7 cellular contexts compared by ENCODE assay signal in genomic region chr2:30233142-30233961, GRCh38. TPM values are rescaled to one million over a fixed set of nuclear protein-coding genes. Genes with fewer than 3 reads are reported as not detected.
DNase-seq lines count a peak whose midpoint lies in the region; ATAC-seq and TF ChIP-seq lines count a peak whose summit lies in the region.

No MANE protein-coding gene starts in this region.

- POLR2A ChIA-PET in activated CD4-positive, alpha-beta memory T cell treated with anti-CD3 and anti-CD28 coated beads for 36 hours (lab: Charles Lee) = interaction anchor here (0.6 to 8.8 kb wide), 16 partner anchors 7 to 226 kb away, joined by 3 to 114 read pairs (median 9); partner anchors contain the start of genes LCLAT1 and YPEL5

- CTCF ChIA-PET in activated CD4-positive, alpha-beta memory T cell treated with anti-CD3 and anti-CD28 coated beads for 36 hours (lab: Charles Lee) = interaction anchor here (0.6 to 5.5 kb wide), 10 partner anchors 9 to 478 kb away, joined by 3 to 30 read pairs (median 4); no protein-coding TSS in a partner anchor

- H3K36me3 ChIP-seq in iPS-18a (ENCODE audit: control insufficient read depth, low read depth, low read length) = no peaks in the 10 kb centered on the region

- no peak overlapping the region for H3K27ac ChIP-seq in iPS-18a (ENCODE audit: low read length)

- no peak for ATAC-seq in stimulated activated memory B cell treated with anti-CD40 and anti-IgM and Interleukin-4, amounts not matched to agents 10 μg/mL and 1 μg/mL and 100 μg/mL, for 72 hours
- ATAC-seq in HG03571 (IDR thresholded peaks at IDR 0.05; ENCODE audit: unreplicated experiment) = no peak
- ATAC-seq in GM18873 (IDR thresholded peaks at IDR 0.05; ENCODE audit: low FRiP score, unreplicated experiment) = no peak

- peaks cover 38% of the 10 kb centered on the region for H3K27me3 ChIP-seq in iPS-18a (ENCODE audit: control insufficient read depth, insufficient read depth, low read length)

- no peak for DNase-seq in HFFc6
- peak; percentile 9 for DNase-seq in activated CD4-positive, alpha-beta memory T cell treated with anti-CD3 and anti-CD28 coated beads for 36 hours
- no peak for DNase-seq in SHP77 (lab: John Stamatoyannopoulos, UW)

- no peaks in the 10 kb centered on the region for H3K9me3 Mint-ChIP-seq in HFFc6
- no peaks in the 10 kb centered on the region for H3K9me3 Mint-ChIP-seq in activated CD4-positive, alpha-beta memory T cell treated with anti-CD3 and anti-CD28 coated beads for 36 hours
- no peaks in the 10 kb centered on the region for H3K9me3 Mint-ChIP-seq in stimulated activated memory B cell treated with anti-CD40 and anti-IgM and Interleukin-4, amounts not matched to agents 10 μg/mL and 1 μg/mL and 100 μg/mL, for 72 hours

- intact Hi-C loops in activated CD4-positive, alpha-beta memory T cell treated with anti-CD3 and anti-CD28 coated beads for 36 hours (cut with micrococcal nuclease) = no loop called here

- H3K27me3 Mint-ChIP-seq in HFFc6 (ENCODE audit: insufficient read depth) = peaks cover 13% of the 10 kb centered on the region; the same call in 1 of the 2 replicates
- H3K27me3 Mint-ChIP-seq in activated CD4-positive, alpha-beta memory T cell treated with anti-CD3 and anti-CD28 coated beads for 36 hours = no peaks in the 10 kb centered on the region
- no peaks in the 10 kb centered on the region for H3K27me3 Mint-ChIP-seq in stimulated activated memory B cell treated with anti-CD40 and anti-IgM and Interleukin-4, amounts not matched to agents 10 μg/mL and 1 μg/mL and 100 μg/mL, for 72 hours

- peak; percentile 14; the same call in 1 of the 2 replicates for TF ChIP-seq CTCF in HFFc6 (IDR thresholded peaks at IDR 0.05)

- H3K4me1 Mint-ChIP-seq in HFFc6 (ENCODE audit: low read depth) = peaks cover 56% of the 10 kb centered on the region
- peaks cover 66% of the 10 kb centered on the region for H3K4me1 Mint-ChIP-seq in activated CD4-positive, alpha-beta memory T cell treated with anti-CD3 and anti-CD28 coated beads for 36 hours (ENCODE audit: low read depth)
- peaks cover 65% of the 10 kb centered on the region for H3K4me1 Mint-ChIP-seq in stimulated activated memory B cell treated with anti-CD40 and anti-IgM and Interleukin-4, amounts not matched to agents 10 μg/mL and 1 μg/mL and 100 μg/mL, for 72 hours

- peak overlapping the region; percentile 56; the same call in 1 of the 2 replicates for H3K27ac Mint-ChIP-seq in HFFc6
- peak overlapping the region; percentile 94 for H3K27ac Mint-ChIP-seq in activated CD4-positive, alpha-beta memory T cell treated with anti-CD3 and anti-CD28 coated beads for 36 hours
- peak overlapping the region; percentile 92 for H3K27ac Mint-ChIP-seq in stimulated activated memory B cell treated with anti-CD40 and anti-IgM and Interleukin-4, amounts not matched to agents 10 μg/mL and 1 μg/mL and 100 μg/mL, for 72 hours

- H3K36me3 Mint-ChIP-seq in HFFc6 (ENCODE audit: low read depth) = peaks cover 8% of the 10 kb centered on the region; the same call in 1 of the 2 replicates
- H3K36me3 Mint-ChIP-seq in activated CD4-positive, alpha-beta memory T cell treated with anti-CD3 and anti-CD28 coated beads for 36 hours = peaks cover 41% of the 10 kb centered on the region
- H3K36me3 Mint-ChIP-seq in stimulated activated memory B cell treated with anti-CD40 and anti-IgM and Interleukin-4, amounts not matched to agents 10 μg/mL and 1 μg/mL and 100 μg/mL, for 72 hours = peaks cover 27% of the 10 kb centered on the region

- peak overlapping the region; percentile 87 for H3K4me3 ChIP-seq in iPS-18a (ENCODE audit: low read length)

- H3K4me3 Mint-ChIP-seq in HFFc6 = peak overlapping the region; percentile 89
- peak overlapping the region; percentile 70 for H3K4me3 Mint-ChIP-seq in activated CD4-positive, alpha-beta memory T cell treated with anti-CD3 and anti-CD28 coated beads for 36 hours
- H3K4me3 Mint-ChIP-seq in stimulated activated memory B cell treated with anti-CD40 and anti-IgM and Interleukin-4, amounts not matched to agents 10 μg/mL and 1 μg/mL and 100 μg/mL, for 72 hours = peak overlapping the region; percentile 93

- peaks cover 14% of the 10 kb centered on the region for H3K4me1 ChIP-seq in iPS-18a (ENCODE audit: control insufficient read depth, low read depth, low read length)

- no peaks in the 10 kb centered on the region for H3K9me3 ChIP-seq in iPS-18a (ENCODE audit: control insufficient read depth, low read depth, low read length)

- H3K9ac ChIP-seq in iPS-18a (ENCODE audit: low read length) = peak overlapping the region; percentile 69

RNA-seq across cellular contexts. Expression of gene LBH, which starts 2.0 kb away (rescaled TPM):
- 10 to 100 TPM; 24.4 to 99.2 (median 92.8) TPM for total RNA-seq in HFFc6 (2021; fragmentation: NEBNext Ultra II Directional; extraction: Animal tissue kit (Norgen Biotek cat#: 25700))
- total RNA-seq in activated CD4-positive, alpha-beta memory T cell treated with anti-CD3 and anti-CD28 coated beads for 36 hours = 100 to 1,000 TPM; 109 to 112 TPM
